Comparison of ENCODE assay signal across 18 cellular contexts in the genomic region with DNA sequence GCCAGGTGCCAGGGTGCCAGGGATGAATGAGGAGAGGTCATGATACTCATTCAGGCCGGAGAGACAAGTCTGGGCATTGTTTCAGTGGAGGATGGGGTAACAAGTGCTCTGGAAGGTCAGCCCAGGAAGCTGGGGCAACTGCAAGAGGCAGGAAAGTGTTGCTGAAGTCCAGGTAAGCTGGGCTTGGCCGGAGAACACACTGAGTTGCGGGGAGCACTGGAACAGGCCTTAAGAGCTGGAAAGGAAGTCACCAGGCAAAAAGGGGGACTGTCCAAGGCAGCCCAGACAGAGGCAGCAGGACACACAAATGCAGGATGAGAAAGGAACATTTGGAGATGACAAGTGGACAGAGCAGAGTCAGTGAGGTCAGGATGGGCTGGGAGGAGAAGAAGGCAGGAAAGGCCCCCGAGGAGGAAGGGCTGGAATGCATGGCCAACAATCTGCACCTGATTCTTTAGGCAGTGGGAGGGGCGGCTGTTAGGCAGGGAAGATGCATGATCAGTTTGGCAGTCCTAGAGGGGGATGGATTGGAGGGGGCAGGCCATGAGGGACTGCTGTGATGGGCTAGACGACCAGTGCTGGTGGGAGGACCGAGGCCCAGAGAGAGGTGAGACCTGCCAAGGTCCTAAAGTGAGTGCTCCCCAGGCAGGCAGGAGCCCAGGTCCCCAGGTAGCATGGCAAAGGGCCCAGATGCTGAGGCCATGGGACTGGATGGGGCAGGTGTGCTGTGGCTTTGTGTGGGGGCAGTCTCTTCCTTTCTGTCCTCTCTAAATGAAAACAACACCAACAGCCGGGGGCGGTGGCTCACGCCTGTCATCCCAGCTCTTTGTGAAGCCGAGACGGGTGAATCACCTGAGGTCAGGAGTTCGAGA. TPM values are rescaled to one million over a fixed set of nuclear protein-coding genes. Genes with fewer than 3 reads are reported as not detected.
DNase-seq lines count a peak whose midpoint lies in the region; ATAC-seq and TF ChIP-seq lines count a peak whose summit lies in the region.
"Had no signal": no experiment of that assay in that cellular context is flagged by ENCODE, and none has a peak within 500 bp of the region (broad histone marks: within the 10 kb centered on the region; RNA-seq: fewer than 3 reads in every experiment).

No MANE protein-coding gene starts in this region.

- no peak overlapping the region for H3K14ac ChIP-seq in trophoblast cell (ENCODE audit: low read length)

- WGBS in trophoblast cell (ENCODE audit: extremely low coverage, insufficient coverage, insufficient read length) = no CpG with 5 or more reads among the region's 13 CpGs

- no peaks in the 10 kb centered on the region for H3K79me2 ChIP-seq in trophoblast cell (ENCODE audit: control insufficient read depth, insufficient read depth, low read length, poor library complexity)

- no peak overlapping the region for H3K4me2 ChIP-seq in trophoblast cell (ENCODE audit: low read length)

- H4K91ac ChIP-seq in trophoblast cell (ENCODE audit: low read depth, low read length) = no peak overlapping the region

- H2BK120ac ChIP-seq in trophoblast cell (ENCODE audit: insufficient read depth, low read length, poor library complexity) = no peak overlapping the region

- no peak overlapping the region for H2BK5ac ChIP-seq in trophoblast cell (ENCODE audit: low read depth, low read length, poor library complexity)

- TF ChIP-seq CTCF in RWPE2 (IDR thresholded peaks at IDR 0.05; ENCODE audit: poor library complexity, severe bottlenecking) = no peak

- H3K23ac ChIP-seq in trophoblast cell (ENCODE audit: low read length) = no peak overlapping the region

- H3K4me3 ChIP-seq in H7 (ENCODE audit: insufficient read depth, low read depth, low read length) (no peak overlapping the region), RWPE2 (ENCODE audit: severe bottlenecking) (no peak overlapping the region), trophoblast cell (ENCODE audit: low read depth, low read length) (no peak overlapping the region)

- no peak overlapping the region for H3K18ac ChIP-seq in trophoblast cell (ENCODE audit: low read length)

- no peak overlapping the region for H3K9ac ChIP-seq in trophoblast cell (ENCODE audit: low read length)

- no peak for ATAC-seq in RWPE2 (ENCODE audit: low read depth)

- H4K12ac ChIP-seq in trophoblast cell (ENCODE audit: low read depth, low read length) = no peak overlapping the region

- peaks cover 4% of the 10 kb centered on the region for H3K79me1 ChIP-seq in trophoblast cell (ENCODE audit: low read length)

- H3K27ac ChIP-seq in RWPE2 (ENCODE audit: poor library complexity, severe bottlenecking) = no peak overlapping the region
- no peak overlapping the region for H3K27ac ChIP-seq in trophoblast cell (ENCODE audit: low read depth, low read length)

- DNase-seq in ELF-1 (ENCODE audit: low read depth, low spot score) (peak; percentile 84), H7 (peak; percentile 63), RWPE2 (ENCODE audit: low spot score) (peak; percentile 64), iPS-NIHi11 (ENCODE audit: low spot score) (peak; percentile 13), germinal center (ENCODE audit: low spot score) (no peak), trophoblast cell (no peak), SW480 (ENCODE audit: low spot score) (no peak), erythroblast (lab: John Stamatoyannopoulos, UW) (no peak)
- DNase-seq: ACHN; CD8-positive, alpha-beta memory T cell; DMS79; NCI-H187 treated with DMSO at 0.1 percent for 48 hours; NCI-H226; NCI-H524; NCI-H82; SIG-M5 had no signal

- H3K4me1 ChIP-seq in RWPE2 (ENCODE audit: insufficient read depth, poor library complexity, severe bottlenecking) = peaks cover 7% of the 10 kb centered on the region
- H3K4me1 ChIP-seq in trophoblast cell (ENCODE audit: control insufficient read depth in 1 of 2, insufficient read depth in 2 of 2, low read length in 2 of 2) = peaks cover 5 to 16% of the 10 kb centered on the region in 2 experiments

- no peak overlapping the region for H2BK12ac ChIP-seq in trophoblast cell (ENCODE audit: low read length)

- H3K9me3 ChIP-seq in RWPE2 (ENCODE audit: severe bottlenecking) (no peaks in the 10 kb centered on the region), trophoblast cell (ENCODE audit: insufficient read depth, low read depth, low read length) (peaks cover 2% of the 10 kb centered on the region)

- TF ChIP-seq POLR2A in erythroblast (IDR thresholded peaks at IDR 0.05; ENCODE audit: low read length) = no peak

- no peak overlapping the region for H3K4ac ChIP-seq in trophoblast cell (ENCODE audit: low read depth, low read length)

- no peak overlapping the region for H4K8ac ChIP-seq in trophoblast cell (ENCODE audit: low read depth, low read length)

- H3K36me3 ChIP-seq in H7 (replicated peaks; ENCODE audit: control insufficient read depth, insufficient read depth, low read length) (no peaks in the 10 kb centered on the region), RWPE2 (ENCODE audit: low read depth) (no peaks in the 10 kb centered on the region), trophoblast cell (ENCODE audit: control insufficient read depth in 1 of 2, insufficient read depth in 2 of 2, low read length in 2 of 2) (no peaks in the 10 kb centered on the region)

- H2AK5ac ChIP-seq in trophoblast cell (ENCODE audit: low read length) = no peak overlapping the region

- H2AFZ ChIP-seq in trophoblast cell (ENCODE audit: insufficient read depth, low read length, poor library complexity) = no peak overlapping the region

- H3K27me3 ChIP-seq in H7 (ENCODE audit: control insufficient read depth, insufficient read depth, low read length) (no peaks in the 10 kb centered on the region), RWPE2 (ENCODE audit: insufficient read depth, poor library complexity, severe bottlenecking) (no peaks in the 10 kb centered on the region), trophoblast cell (ENCODE audit: insufficient read depth, low read length) (no peaks in the 10 kb centered on the region)

RNA-seq across cellular contexts. Expression of gene HHIPL1, which starts 17.2 kb away (rescaled TPM):
- total RNA-seq in H7 (2014; rRNA removed; shearing (Covaris generic)) = 2.2 and 3.4 TPM in 2 replicates
- 1.3 and 1.5 TPM in 2 replicates for polyA plus RNA-seq in trophoblast cell (2013)
- total RNA-seq: MCF 10A had no signal
- polyA plus RNA-seq: CD8-positive, alpha-beta memory T cell had no signal

RNA-seq across cellular contexts. Expression of gene CCDC85C, which starts 23.7 kb away (rescaled TPM):
- 44.9 and 50.2 TPM in 2 replicates for total RNA-seq in H7 (2014; rRNA removed; shearing (Covaris generic))
- polyA plus RNA-seq in trophoblast cell (2013) = 17.0 and 18.1 TPM in 2 replicates

RNA-seq across cellular contexts. Expression of gene CYP46A1, which starts 56.4 kb away (rescaled TPM):
- 0.04 and 0.42 TPM in 2 replicates for total RNA-seq in H7 (2014; rRNA removed; shearing (Covaris generic))
- polyA plus RNA-seq in trophoblast cell (2013) = 0.35 and 0.41 TPM in 2 replicates
- total RNA-seq: RPMI7951 had no signal
- polyA plus RNA-seq: CD8-positive, alpha-beta memory T cell had no signal

Comparison
In these comparisons a context has a peak if more than half of its experiments do, and no peak if none do; other contexts are left out.
1. DNase-seq: peak in ELF-1 (single experiment), H7 (single experiment), RWPE2 (single experiment) and iPS-NIHi11 (single experiment); none in germinal center (single experiment), trophoblast cell (0 of 2), SW480 (single experiment) and erythroblast (0 of 2).